12 cellular contexts compared by ENCODE assay signal in the genomic region with DNA sequence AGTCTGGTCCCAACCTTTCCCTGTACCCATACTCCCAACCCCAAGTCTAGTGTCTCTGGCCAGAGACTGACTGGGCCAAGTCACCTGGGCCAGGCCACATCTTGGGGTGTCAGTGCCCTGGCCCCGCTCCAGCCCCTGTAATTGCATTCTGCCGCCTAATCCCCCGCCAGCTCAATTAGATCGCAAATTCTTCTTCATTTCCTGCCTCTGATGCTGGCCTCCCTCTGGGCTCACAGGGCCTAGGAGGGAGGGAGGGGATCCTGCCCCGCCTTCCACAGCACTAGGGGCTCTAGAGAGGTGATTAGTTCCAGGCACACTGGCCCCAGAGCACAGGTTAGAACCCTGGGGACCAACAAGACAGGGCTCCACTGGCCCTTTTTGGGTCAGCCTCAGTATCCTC. TPM values are rescaled to one million over a fixed set of nuclear protein-coding genes. Genes with fewer than 3 reads are reported as not detected.
DNase-seq lines count a peak whose midpoint lies in the region; ATAC-seq, FAIRE-seq and TF ChIP-seq lines count a peak whose summit lies in the region.
"Had no signal": no experiment of that assay in that cellular context is flagged by ENCODE, and none has a peak within 500 bp of the region (broad histone marks: within the 10 kb centered on the region; RNA-seq: fewer than 3 reads in every experiment).

No MANE protein-coding gene starts in this region.

- peak overlapping the region; percentile 48 for H3K27ac ChIP-seq in BLaER1
- H3K27ac ChIP-seq in esophagus muscularis mucosa (replicated peaks in 1 of 4): peak overlapping the region; percentile 89 to 95 (median 91)
- H3K27ac ChIP-seq in pancreas: peak overlapping the region; percentile 51 to 96 (median 76)
- no peak overlapping the region for H3K27ac ChIP-seq in foreskin keratinocyte
- H3K27ac ChIP-seq in PC-3 (ENCODE audit: low read length): no peak overlapping the region

- H2AFZ ChIP-seq in PC-3 (ENCODE audit: low read length): no peak overlapping the region

- no peaks in the 10 kb centered on the region for H3K27me3 ChIP-seq in BLaER1
- H3K27me3 ChIP-seq in esophagus muscularis mucosa: peaks cover 0 to 23% (median 0%) of the 10 kb centered on the region in 4 donors
- no peaks in the 10 kb centered on the region for H3K27me3 ChIP-seq in pancreas
- H3K27me3 ChIP-seq in foreskin keratinocyte: peaks cover 25% of the 10 kb centered on the region
- H3K27me3 ChIP-seq in PC-3 (ENCODE audit: low read length): peaks cover 16% of the 10 kb centered on the region

- no TSS peak for BruUV-seq in PC-3 (replicated peaks; lab: Mats Ljungman, UMichigan)

- no peak for FAIRE-seq in pancreas (lab: Jason Lieb, UNC)
- FAIRE-seq: colon had no signal

- peaks cover 75% of the 10 kb centered on the region for H3K79me2 ChIP-seq in PC-3 (ENCODE audit: low read length)

- DNase-seq in NCI-H82 treated with DMSO at 0.1 percent for 48 hours (lab: John Stamatoyannopoulos, UW; ENCODE audit: unreplicated experiment) (peak; percentile 21), esophagus muscularis mucosa (ENCODE audit: extremely low spot score) (no peak), pancreas (peak in 2 of 6 donors; percentile 48 to 58), SIG-M5 (lab: John Stamatoyannopoulos, UW) (no peak), foreskin keratinocyte (no peak), PC-3 (no peak)
- DNase-seq: activated CD4-positive, alpha-beta T cell treated with anti-CD3 and anti-CD28 coated beads, Interleukin-2, amount 10 ng/mL, durations not matched to agents 7 days and 5 days; NCI-H526 treated with DMSO at 0.1 percent for 48 hours had no signal

- CTCF ChIA-PET in PC-3 (lab: Charles Lee): no interaction called here

- H3K4me2 ChIP-seq in BLaER1 (peak overlapping the region; percentile 93), PC-3 (ENCODE audit: low read length) (no peak overlapping the region)

- no peaks in the 10 kb centered on the region for H3K9me2 ChIP-seq in PC-3 (replicated peaks; ENCODE audit: low read length)

- peaks cover 3% of the 10 kb centered on the region for H3F3A ChIP-seq in PC-3 (ENCODE audit: low read length, unreplicated experiment)

- H3K9me3 ChIP-seq in BLaER1 (no peaks in the 10 kb centered on the region), esophagus muscularis mucosa (no peaks in the 10 kb centered on the region), pancreas (no peaks in the 10 kb centered on the region), PC-3 (ENCODE audit: low read length) (no peaks in the 10 kb centered on the region)
- H3K9me3 ChIP-seq: left lung had no signal

- H3K9ac ChIP-seq in BLaER1 (peak overlapping the region; percentile 65), PC-3 (ENCODE audit: low read length) (no peak overlapping the region)

- intact Hi-C loops in esophagus muscularis mucosa (cut with DNase I) (no loop called here), pancreas (cut with DNase I) (loop anchor here in 2 of 3 donors (5.0 kb wide), 1 partner anchor 34 kb away; no protein-coding TSS in a partner anchor), PC-3 (cut with micrococcal nuclease) (no loop called here)

- 76% methylated on average over 4 of the region's 5 CpGs for WGBS in esophagus muscularis mucosa
- WGBS in pancreas, 2 donors: 27 to 36% methylated on average over 5 of the region's 5 CpGs

- H3K4me3 ChIP-seq in BLaER1: no peak overlapping the region; the same call in 1 of the 2 replicates
- H3K4me3 ChIP-seq in esophagus muscularis mucosa: no peak overlapping the region
- peak overlapping the region in 2 of 4 donors; percentile 98 to 99 for H3K4me3 ChIP-seq in pancreas
- H3K4me3 ChIP-seq in PC-3 (ENCODE audit: low read length): no peak overlapping the region
- H3K4me3 ChIP-seq: left lung had no signal

- POLR2A ChIA-PET in PC-3 (lab: Charles Lee; ENCODE audit: unreplicated experiment): no interaction called here

- H3K4me1 ChIP-seq in BLaER1: peaks cover 82% of the 10 kb centered on the region
- peaks cover 82 to 100% (median 100%) of the 10 kb centered on the region in 4 donors for H3K4me1 ChIP-seq in esophagus muscularis mucosa
- H3K4me1 ChIP-seq in pancreas: peaks cover 59 to 69% (median 61%) of the 10 kb centered on the region in 3 donors
- H3K4me1 ChIP-seq in foreskin keratinocyte: no peaks in the 10 kb centered on the region
- peaks cover 28% of the 10 kb centered on the region for H3K4me1 ChIP-seq in PC-3 (ENCODE audit: insufficient read depth, low read length)

- H4K20me1 ChIP-seq in BLaER1 (peaks cover 89% of the 10 kb centered on the region), PC-3 (ENCODE audit: low read length) (0 out of 2 replicates have a peak, but pooled peaks cover 12% of the 10 kb centered on the region)

- no peak for TF ChIP-seq POLR2A in esophagus muscularis mucosa (IDR thresholded peaks at IDR 0.05; ENCODE audit: low read depth)

- H3K36me3 ChIP-seq in BLaER1 (no peaks in the 10 kb centered on the region; the same call in 1 of the 2 replicates), esophagus muscularis mucosa (no peaks in the 10 kb centered on the region), pancreas (no peaks in the 10 kb centered on the region), PC-3 (ENCODE audit: low read depth, low read length) (no peaks in the 10 kb centered on the region)
- H3K36me3 ChIP-seq: left lung had no signal

- no peak for ATAC-seq in pancreas
- ATAC-seq in GM19351 (IDR thresholded peaks at IDR 0.05; ENCODE audit: unreplicated experiment): no peak
- no peak for ATAC-seq in foreskin keratinocyte
- no peak for ATAC-seq in PC-3
- ATAC-seq: left lung had no signal

- no peak for TF ChIP-seq EP300 in esophagus muscularis mucosa (IDR thresholded peaks at IDR 0.05)

- TF ChIP-seq CTCF in esophagus muscularis mucosa (IDR thresholded peaks at IDR 0.05) (no peak), pancreas (IDR thresholded peaks at IDR 0.05) (no peak), foreskin keratinocyte (conservative IDR thresholded peaks at IDR 0.05) (no peak), PC-3 (conservative IDR thresholded peaks at IDR 0.05; ENCODE audit: low read depth, low read length) (no peak)

RNA-seq across cellular contexts. Expression of gene CXXC5, which starts 5.5 kb away (rescaled TPM):
- total RNA-seq in esophagus muscularis mucosa (10 to 100 TPM; 22.0 to 32.4 (median 27.8) TPM), pancreas (10 to 100 TPM; 39.5 to 70.5 (median 45.4) TPM), foreskin keratinocyte (1.0 and 1.2 TPM in 2 replicates), PC-3 (2014; rRNA removed) (31.1 and 42.4 TPM in 2 replicates)
- polyA plus RNA-seq in pancreas (10 to 100 TPM; 33.0 to 36.4 TPM), foreskin keratinocyte (0.84 and 0.94 TPM in 2 replicates)

Comparison
In these comparisons a context has a peak if more than half of its experiments do, and no peak if none do; other contexts are left out.
1. H3K27ac ChIP-seq: peak in BLaER1 (single experiment), esophagus muscularis mucosa (4 of 4) and pancreas (4 of 4); none in foreskin keratinocyte (single experiment) and PC-3 (single experiment).
2. RNA of gene CXXC5, which starts 5.5 kb away (total RNA-seq): 39.5 to 70.5 TPM in pancreas, 31.1 to 42.4 TPM in PC-3 and 22.0 to 32.4 TPM in esophagus muscularis mucosa; 1.0 to 1.2 TPM in foreskin keratinocyte; every median in the first group is over 10 times any median in the second.
3. intact Hi-C loops: an anchor here in pancreas (5.0 kb wide); none called in esophagus muscularis mucosa and PC-3.